ENCODE assay signal across 9 cellular contexts in genomic region chr1:203286161-203286984, GRCh38. TPM values are rescaled to one million over a fixed set of nuclear protein-coding genes. Genes with fewer than 3 reads are reported as not detected.
A peak's percentile ranks its signal among the peaks of the same experiment; 100 is the strongest.
DNase-seq lines count a peak whose midpoint lies in the region; ATAC-seq and TF ChIP-seq lines count a peak whose summit lies in the region.
"Had no signal": no experiment of that assay in that cellular context is flagged by ENCODE, and none has a peak within 500 bp of the region (broad histone marks: within the 10 kb centered on the region; RNA-seq: fewer than 3 reads in every experiment).

No MANE protein-coding gene starts in this region.

- DNase-seq in SKM-1 (lab: John Stamatoyannopoulos, UW; ENCODE audit: unreplicated experiment) = peak; percentile 39
- peak in 22 of 42 donors; percentile 38 to 83 (median 68) for DNase-seq in head of caudate nucleus
- DNase-seq in gastrocnemius medialis = no peak
- no peak for DNase-seq in HuH-7.5 (ENCODE audit: low spot score)
- DNase-seq in DMS79 (lab: John Stamatoyannopoulos, UW) = no peak

- peaks cover 75 to 86% of the 10 kb centered on the region in 2 donors for H3K4me1 ChIP-seq in gastrocnemius medialis

- peak in 1 of 2 donors; percentile 21 for TF ChIP-seq POLR2A in gastrocnemius medialis (IDR thresholded peaks at IDR 0.05)

- intact Hi-C loops in head of caudate nucleus (cut with DNase I) = no loop called here
- intact Hi-C loops in gastrocnemius medialis (cut with DNase I; ENCODE audit: low total_unique reads) = no loop called here

- ATAC-seq in gastrocnemius medialis (peak; percentile 5 to 15), GM18511 (IDR thresholded peaks at IDR 0.05; ENCODE audit: unreplicated experiment) (no peak), HG03280 (IDR thresholded peaks at IDR 0.05; ENCODE audit: unreplicated experiment) (no peak)

- no peaks in the 10 kb centered on the region for H3K9me3 ChIP-seq in gastrocnemius medialis

- H3K27me3 ChIP-seq in gastrocnemius medialis = no peaks in the 10 kb centered on the region

- peak overlapping the region; percentile 31 for H3K4me3 ChIP-seq in GM12875 (ENCODE audit: low read depth, low read length)
- no peak overlapping the region for H3K4me3 ChIP-seq in gastrocnemius medialis

- in situ Hi-C loops in gastrocnemius medialis (cut with MboI; ENCODE audit: low sequenced_read_pairs in 4 of 4) = no loop called here

- H3K36me3 ChIP-seq in gastrocnemius medialis = no peaks in the 10 kb centered on the region

- TF ChIP-seq CTCF in GM12875 (IDR thresholded peaks at IDR 0.05; ENCODE audit: borderline replicate concordance, insufficient read depth, low read depth, low read length) = no peak
- no peak for TF ChIP-seq CTCF in gastrocnemius medialis (IDR thresholded peaks at IDR 0.05 in 4 of 5, conservative IDR thresholded peaks at IDR 0.05 in 1 of 5)

- H3K27ac ChIP-seq in gastrocnemius medialis = peak overlapping the region; percentile 91 to 96 (median 94)

RNA-seq across cellular contexts. Expression of gene BTG2, which starts 18.9 kb away (rescaled TPM):
- 100 to 1,000 TPM in 1 of 4 donors, 10 to 100 TPM in 3; 48.0 to 286 (median 74.9) TPM for total RNA-seq in gastrocnemius medialis

RNA-seq across cellular contexts. Expression of gene CHIT1, which starts 56.9 kb away (rescaled TPM):
- under 1 TPM in 1 of 4 donors, not detected in 3; 0.20 TPM for total RNA-seq in gastrocnemius medialis
- total RNA-seq: SK-MEL-5 had no signal

Comparison
In these comparisons a context has a peak if more than half of its experiments do, and no peak if none do; other contexts are left out.
1. DNase-seq: peak in SKM-1 (single experiment) and head of caudate nucleus (22 of 42); none in gastrocnemius medialis (0 of 2), HuH-7.5 (single experiment) and DMS79 (single experiment).
2. ATAC-seq: peak in gastrocnemius medialis (2 of 2); none in GM18511 (single experiment) and HG03280 (single experiment).